ENCODE assay signal across 13 cellular contexts in genomic region chr15:67072951-67073350, GRCh38. TPM values are rescaled to one million over a fixed set of nuclear protein-coding genes. Genes with fewer than 3 reads are reported as not detected.
A peak's percentile ranks its signal among the peaks of the same experiment; 100 is the strongest.
DNase-seq lines count a peak whose midpoint lies in the region; ATAC-seq and TF ChIP-seq lines count a peak whose summit lies in the region.
"Had no signal": no experiment of that assay in that cellular context is flagged by ENCODE, and none has a peak within 500 bp of the region (broad histone marks: within the 10 kb centered on the region; RNA-seq: fewer than 3 reads in every experiment).

No MANE protein-coding gene starts in this region.

- no peak for DNase-seq in activated naive CD4-positive, alpha-beta T cell treated with anti-CD3 and anti-CD28 coated beads, Interleukin-2, amount 10 ng/mL, durations not matched to agents 7 days and 5 days
- DNase-seq in activated naive CD4-positive, alpha-beta T cell treated with anti-CD3 and anti-CD28 coated beads, Interleukin-2, amount 50 U/mL, for 72 hours (ENCODE audit: low spot score in 2 of 2), result no peak
- DNase-seq in T-cell (no peak), fibroblast of mammary gland (ENCODE audit: low read depth) (peak; percentile 10), NOMO-1 treated with DMSO at 0.1 percent for 48 hours (lab: John Stamatoyannopoulos, UW; ENCODE audit: unreplicated experiment) (no peak)
- DNase-seq: GM23248, heart left ventricle, MM.1S, NCI-H2171, T1000 had no signal

- WGBS in thymus, result 83% methylated on average over 2 of the region's 2 CpGs

- CTCF ChIA-PET in activated naive CD4-positive, alpha-beta T cell treated with anti-CD3 and anti-CD28 coated beads, Interleukin-2, amount 10 ng/mL, durations not matched to agents 7 days and 5 days (lab: Charles Lee), result interaction anchor here (1.1 to 1.5 kb wide), 2 partner anchors 9 to 30 kb away, joined by 3 to 8 read pairs; no protein-coding TSS in a partner anchor
- CTCF ChIA-PET in T-cell (lab: Charles Lee), result interaction anchor here in 1 of 2 donors (1.3 kb wide), 1 partner anchor 9 kb away, joined by 6 read pairs; no protein-coding TSS in a partner anchor

- H3K9me3 Mint-ChIP-seq in activated naive CD4-positive, alpha-beta T cell treated with anti-CD3 and anti-CD28 coated beads, Interleukin-2, amount 10 ng/mL, durations not matched to agents 7 days and 5 days, result no peaks in the 10 kb centered on the region
- peaks cover 0 to 3% of the 10 kb centered on the region in 2 donors for H3K9me3 Mint-ChIP-seq in activated naive CD4-positive, alpha-beta T cell treated with anti-CD3 and anti-CD28 coated beads, Interleukin-2, amount 50 U/mL, for 72 hours
- H3K9me3 Mint-ChIP-seq in T-cell, result no peaks in the 10 kb centered on the region

- H3K4me3 ChIP-seq in fibroblast of mammary gland (ENCODE audit: control insufficient read depth, low read depth, low read length), result no peak overlapping the region
- H3K4me3 ChIP-seq in thymus (ENCODE audit: low read length), result no peak overlapping the region
- H3K4me3 ChIP-seq: GM23248, heart left ventricle had no signal

- H3K27me3 Mint-ChIP-seq in activated naive CD4-positive, alpha-beta T cell treated with anti-CD3 and anti-CD28 coated beads, Interleukin-2, amount 10 ng/mL, durations not matched to agents 7 days and 5 days, result no peaks in the 10 kb centered on the region
- H3K27me3 Mint-ChIP-seq in T-cell, result no peaks in the 10 kb centered on the region

- H3K9me3 ChIP-seq in thymus (ENCODE audit: control insufficient read depth), result no peaks in the 10 kb centered on the region
- H3K9me3 ChIP-seq: heart left ventricle had no signal

- no peaks in the 10 kb centered on the region for H3K36me3 ChIP-seq in thymus (ENCODE audit: control insufficient read depth, insufficient read depth)

- H3K4me3 Mint-ChIP-seq in activated naive CD4-positive, alpha-beta T cell treated with anti-CD3 and anti-CD28 coated beads, Interleukin-2, amount 10 ng/mL, durations not matched to agents 7 days and 5 days, result peak overlapping the region; percentile 34
- peak overlapping the region; percentile 25 to 53 (median 34) for H3K4me3 Mint-ChIP-seq in T-cell

- no peaks in the 10 kb centered on the region for H3K27me3 ChIP-seq in thymus (ENCODE audit: control insufficient read depth, insufficient read depth)
- H3K27me3 ChIP-seq: heart left ventricle had no signal

- peak overlapping the region; percentile 87 for H3K27ac Mint-ChIP-seq in activated naive CD4-positive, alpha-beta T cell treated with anti-CD3 and anti-CD28 coated beads, Interleukin-2, amount 10 ng/mL, durations not matched to agents 7 days and 5 days
- peak overlapping the region in 1 of 2 donors; percentile 75 for H3K27ac Mint-ChIP-seq in activated naive CD4-positive, alpha-beta T cell treated with anti-CD3 and anti-CD28 coated beads, Interleukin-2, amount 50 U/mL, for 72 hours
- H3K27ac Mint-ChIP-seq in T-cell, result peak overlapping the region; percentile 77 to 87

- H3K27ac ChIP-seq in thymus (ENCODE audit: low read depth), result peak overlapping the region; percentile 25

- TF ChIP-seq CTCF in fibroblast of mammary gland (conservative IDR thresholded peaks at IDR 0.05; ENCODE audit: control insufficient read depth, insufficient read depth, low read depth, low read length), result no peak

- peaks cover 74% of the 10 kb centered on the region for H3K36me3 Mint-ChIP-seq in activated naive CD4-positive, alpha-beta T cell treated with anti-CD3 and anti-CD28 coated beads, Interleukin-2, amount 10 ng/mL, durations not matched to agents 7 days and 5 days
- H3K36me3 Mint-ChIP-seq in activated naive CD4-positive, alpha-beta T cell treated with anti-CD3 and anti-CD28 coated beads, Interleukin-2, amount 50 U/mL, for 72 hours, result peaks cover 0 to 63% of the 10 kb centered on the region in 2 donors
- H3K36me3 Mint-ChIP-seq in T-cell, result peaks cover 43% of the 10 kb centered on the region

- ATAC-seq in activated naive CD4-positive, alpha-beta T cell treated with anti-CD3 and anti-CD28 coated beads, Interleukin-2, amount 50 U/mL, for 72 hours, result no peak
- ATAC-seq in T-cell (replicated peaks in 1 of 4) (peak in 2 of 4 experiments; percentile 27 to 40), HG03280 (IDR thresholded peaks at IDR 0.05; ENCODE audit: unreplicated experiment) (no peak), HG03045 (IDR thresholded peaks at IDR 0.05; ENCODE audit: unreplicated experiment) (no peak)
- ATAC-seq: heart left ventricle had no signal

- peaks cover 93% of the 10 kb centered on the region for H3K4me1 Mint-ChIP-seq in activated naive CD4-positive, alpha-beta T cell treated with anti-CD3 and anti-CD28 coated beads, Interleukin-2, amount 10 ng/mL, durations not matched to agents 7 days and 5 days
- peaks cover 78 to 94% (median 92%) of the 10 kb centered on the region in 3 donors for H3K4me1 Mint-ChIP-seq in T-cell

- POLR2A ChIA-PET in T-cell (lab: Charles Lee), result no interaction called here

- H3K4me1 ChIP-seq in thymus (ENCODE audit: control insufficient read depth, insufficient read depth, low read length), result peaks cover 11% of the 10 kb centered on the region

RNA-seq across cellular contexts. Expression of gene SMAD3, which starts 7.5 kb away (rescaled TPM):
- total RNA-seq in activated naive CD4-positive, alpha-beta T cell treated with anti-CD3 and anti-CD28 coated beads, Interleukin-2, amount 50 U/mL, for 72 hours, result 10 to 100 TPM; 15.4 to 75.9 TPM
- 100 to 1,000 TPM in 3 of 5 donors, 10 to 100 TPM in 2; 55.4 to 159 (median 110) TPM for total RNA-seq in T-cell
- 21.6 TPM for polyA plus RNA-seq in thymus
